9 cellular contexts compared by ENCODE assay signal in genomic region chr11:119380816-119381185, GRCh38. TPM values are rescaled to one million over a fixed set of nuclear protein-coding genes. Genes with fewer than 3 reads are reported as not detected.
DNase-seq lines count a peak whose midpoint lies in the region; ATAC-seq and TF ChIP-seq lines count a peak whose summit lies in the region.
"Had no signal": no experiment of that assay in that cellular context is flagged by ENCODE, and none has a peak within 500 bp of the region (broad histone marks: within the 10 kb centered on the region; RNA-seq: fewer than 3 reads in every experiment).

No MANE protein-coding gene starts in this region.

- TF ChIP-seq CTCF in MM.1S (IDR thresholded peaks at IDR 0.05; ENCODE audit: low read length): no peak
- no peak for TF ChIP-seq CTCF in endodermal cell (conservative IDR thresholded peaks at IDR 0.05)
- no peak for TF ChIP-seq CTCF in osteoblast (IDR thresholded peaks at IDR 0.05; ENCODE audit: extremely low read depth, low read depth, low read length)
- TF ChIP-seq CTCF in osteocyte (IDR thresholded peaks at IDR 0.05): no peak

- no peak for ATAC-seq in activated naive CD4-positive, alpha-beta T cell treated with anti-CD3 and anti-CD28 coated beads, Interleukin-2, amount 50 U/mL, for 72 hours

- intact Hi-C loops in CD4-positive, alpha-beta memory T cell (cut with micrococcal nuclease): loop anchor here (1.0 kb wide), 1 partner anchor 24 kb away; no protein-coding TSS in a partner anchor

- CTCF ChIA-PET in CD4-positive, alpha-beta memory T cell (lab: Charles Lee; ENCODE audit: partially characterized antibody): interaction anchor here (0.7 to 13.9 kb wide), 8 partner anchors 8 to 98 kb away, joined by 3 to 179 read pairs (median 5); no protein-coding TSS in a partner anchor

- no peaks in the 10 kb centered on the region for H3K36me3 ChIP-seq in CD4-positive, alpha-beta memory T cell (ENCODE audit: insufficient read depth, low read length)
- H3K36me3 ChIP-seq in MM.1S (replicated peaks; ENCODE audit: insufficient read depth, low read length): no peaks in the 10 kb centered on the region
- H3K36me3 ChIP-seq in endodermal cell (ENCODE audit: control insufficient read depth, insufficient read depth, low read length): peaks cover 5% of the 10 kb centered on the region
- no peaks in the 10 kb centered on the region for H3K36me3 ChIP-seq in osteoblast (ENCODE audit: insufficient read depth, low read length)

- no peak for DNase-seq in CD4-positive, alpha-beta memory T cell
- DNase-seq in MM.1S: no peak
- DNase-seq in endodermal cell: peak; percentile 80
- no peak for DNase-seq in osteoblast (ENCODE audit: insufficient read length, low spot score, missing footprints)
- DNase-seq in activated naive CD4-positive, alpha-beta T cell treated with anti-CD3 and anti-CD28 coated beads, Interleukin-2, amount 50 U/mL, for 72 hours (ENCODE audit: low spot score in 2 of 2): no peak
- DNase-seq in DMS153 treated with DMSO at 0.1 percent for 48 hours (lab: John Stamatoyannopoulos, UW; ENCODE audit: unreplicated experiment): no peak
- DNase-seq in osteocyte (ENCODE audit: extremely low spot score, unreplicated experiment): no peak
- DNase-seq in T1000 (lab: John Stamatoyannopoulos, UW): no peak

- no peaks in the 10 kb centered on the region for H3K9me2 ChIP-seq in MM.1S (replicated peaks; ENCODE audit: insufficient read depth, low read length)

- no peaks in the 10 kb centered on the region for H3F3A ChIP-seq in MM.1S (ENCODE audit: insufficient read depth, low read length)

- peak overlapping the region in 3 of 7 donors; percentile 75 to 87 (median 87) for H3K27ac Mint-ChIP-seq in CD4-positive, alpha-beta memory T cell
- H3K27ac Mint-ChIP-seq in endodermal cell (peak overlapping the region; percentile 24), osteocyte (ENCODE audit: unreplicated experiment) (no peak overlapping the region)
- no peak overlapping the region for H3K27ac Mint-ChIP-seq in activated naive CD4-positive, alpha-beta T cell treated with anti-CD3 and anti-CD28 coated beads, Interleukin-2, amount 50 U/mL, for 72 hours

- peaks cover 0 to 3% of the 10 kb centered on the region in 2 donors for H3K27me3 Mint-ChIP-seq in CD4-positive, alpha-beta memory T cell
- H3K27me3 Mint-ChIP-seq in endodermal cell (ENCODE audit: insufficient read depth) (no peaks in the 10 kb centered on the region), osteocyte (ENCODE audit: unreplicated experiment) (peaks cover 6% of the 10 kb centered on the region)

- H3K4me3 ChIP-seq in CD4-positive, alpha-beta memory T cell (ENCODE audit: low read length in 2 of 2): peak overlapping the region; percentile 77 to 86
- H3K4me3 ChIP-seq in MM.1S (ENCODE audit: low read length) (peak overlapping the region; percentile 70), endodermal cell (ENCODE audit: low read length) (peak overlapping the region; percentile 83), osteoblast (ENCODE audit: insufficient read depth, low read length) (peak overlapping the region; percentile 73)

- H4K20me1 ChIP-seq in MM.1S (ENCODE audit: insufficient read depth, low read length) (no peaks in the 10 kb centered on the region), osteoblast (ENCODE audit: insufficient read depth, low read length) (no peaks in the 10 kb centered on the region)

- WGBS in endodermal cell (ENCODE audit: insufficient coverage in 1 of 2, insufficient read length in 1 of 2), 2 experiments: 1% methylated on average over 10 of the region's 10 CpGs; no CpG with 5 or more reads in 1 of the 2 experiments

- H3K9ac ChIP-seq in MM.1S (ENCODE audit: low read length) (peak overlapping the region; percentile 52; the same call in 1 of the 2 replicates), endodermal cell (ENCODE audit: extremely low read depth, low read length, poor library complexity, severe bottlenecking) (peak overlapping the region; percentile 73)

- H3K9me3 Mint-ChIP-seq in CD4-positive, alpha-beta memory T cell: no peaks in the 10 kb centered on the region
- no peaks in the 10 kb centered on the region for H3K9me3 Mint-ChIP-seq in endodermal cell
- H3K9me3 Mint-ChIP-seq in activated naive CD4-positive, alpha-beta T cell treated with anti-CD3 and anti-CD28 coated beads, Interleukin-2, amount 50 U/mL, for 72 hours: no peaks in the 10 kb centered on the region
- no peaks in the 10 kb centered on the region for H3K9me3 Mint-ChIP-seq in osteocyte (ENCODE audit: unreplicated experiment)

- H3K9me3 ChIP-seq in CD4-positive, alpha-beta memory T cell (ENCODE audit: control insufficient read depth in 1 of 2, low read length in 2 of 2): no peaks in the 10 kb centered on the region
- H3K9me3 ChIP-seq in MM.1S (replicated peaks; ENCODE audit: insufficient read depth, low read length) (no peaks in the 10 kb centered on the region), endodermal cell (ENCODE audit: control insufficient read depth, low read length) (no peaks in the 10 kb centered on the region), osteoblast (ENCODE audit: low read depth, low read length) (no peaks in the 10 kb centered on the region)

- H3K36me3 Mint-ChIP-seq in CD4-positive, alpha-beta memory T cell: no peaks in the 10 kb centered on the region
- H3K36me3 Mint-ChIP-seq in endodermal cell (ENCODE audit: low read depth) (no peaks in the 10 kb centered on the region), osteocyte (ENCODE audit: unreplicated experiment) (no peaks in the 10 kb centered on the region)
- no peaks in the 10 kb centered on the region for H3K36me3 Mint-ChIP-seq in activated naive CD4-positive, alpha-beta T cell treated with anti-CD3 and anti-CD28 coated beads, Interleukin-2, amount 50 U/mL, for 72 hours

- H3K4me3 Mint-ChIP-seq in CD4-positive, alpha-beta memory T cell: no peak overlapping the region
- H3K4me3 Mint-ChIP-seq in endodermal cell (no peak overlapping the region), osteocyte (ENCODE audit: unreplicated experiment) (no peak overlapping the region)

- no peaks in the 10 kb centered on the region for H3K27me3 ChIP-seq in CD4-positive, alpha-beta memory T cell (ENCODE audit: insufficient read depth, low read length)
- H3K27me3 ChIP-seq in MM.1S (replicated peaks; ENCODE audit: insufficient read depth, low read length) (peaks cover 13% of the 10 kb centered on the region; the same call in 1 of the 2 replicates), endodermal cell (ENCODE audit: control insufficient read depth, insufficient read depth, low read length, poor library complexity, severe bottlenecking) (no peaks in the 10 kb centered on the region), osteoblast (ENCODE audit: insufficient read depth, low read length) (peaks cover 22% of the 10 kb centered on the region)

- POLR2A ChIA-PET in CD4-positive, alpha-beta memory T cell (lab: Charles Lee; ENCODE audit: partially characterized antibody): interaction anchor here (0.7 to 2.3 kb wide), 3 partner anchors 16 to 37 kb away, joined by 3 to 16 read pairs (median 3); no protein-coding TSS in a partner anchor

- peaks cover 17% of the 10 kb centered on the region for H3K4me1 ChIP-seq in CD4-positive, alpha-beta memory T cell (ENCODE audit: insufficient read depth, low read length)
- peaks cover 25% of the 10 kb centered on the region for H3K4me1 ChIP-seq in MM.1S (ENCODE audit: low read length)
- H3K4me1 ChIP-seq in endodermal cell (ENCODE audit: control insufficient read depth, insufficient read depth, low read length): peaks cover 33% of the 10 kb centered on the region
- peaks cover 24% of the 10 kb centered on the region for H3K4me1 ChIP-seq in osteoblast (ENCODE audit: insufficient read depth, low read length)

- H3K27ac ChIP-seq in CD4-positive, alpha-beta memory T cell (ENCODE audit: low read depth, low read length): peak overlapping the region; percentile 37
- H3K27ac ChIP-seq in MM.1S (ENCODE audit: low read length): no peak overlapping the region
- H3K27ac ChIP-seq in endodermal cell (ENCODE audit: low read depth, low read length): no peak overlapping the region
- peak overlapping the region; percentile 57 for H3K27ac ChIP-seq in osteoblast (ENCODE audit: low read depth, low read length)

- H3K79me2 ChIP-seq in MM.1S (ENCODE audit: low read length) (no peaks in the 10 kb centered on the region), osteoblast (ENCODE audit: insufficient read depth, low read length) (no peaks in the 10 kb centered on the region)

- H3K4me1 Mint-ChIP-seq in CD4-positive, alpha-beta memory T cell: peaks cover 0 to 9% (median 6%) of the 10 kb centered on the region in 4 donors
- H3K4me1 Mint-ChIP-seq in endodermal cell (peaks cover 39% of the 10 kb centered on the region), osteocyte (ENCODE audit: unreplicated experiment) (peaks cover 8% of the 10 kb centered on the region)

- H2AFZ ChIP-seq in MM.1S (ENCODE audit: low read length) (peak overlapping the region; percentile 80), osteoblast (ENCODE audit: low read length) (peak overlapping the region; percentile 88)

- H3K4me2 ChIP-seq in MM.1S (ENCODE audit: low read depth, low read length): peak overlapping the region; percentile 93
- peak overlapping the region; percentile 87 for H3K4me2 ChIP-seq in osteoblast (ENCODE audit: insufficient read depth, low read length)

RNA-seq across cellular contexts. Expression of gene USP2, which starts 0.7 kb away (rescaled TPM):
- total RNA-seq in CD4-positive, alpha-beta memory T cell: under 1 TPM; 0.17 to 0.22 TPM
- under 1 TPM in 1 of 2 donors, not detected in 1; 0.21 TPM for polyA plus RNA-seq in CD4-positive, alpha-beta memory T cell
- 10 to 100 TPM; 17.8 to 21.1 TPM for total RNA-seq in endodermal cell
- 5.7 TPM for polyA plus RNA-seq in endodermal cell (2013, experiment 1 of 2)
- polyA plus RNA-seq in endodermal cell (2013, experiment 2 of 2): 7.9 TPM
- total RNA-seq in osteoblast: 0.29 and 0.36 TPM in 2 replicates
- total RNA-seq in activated naive CD4-positive, alpha-beta T cell treated with anti-CD3 and anti-CD28 coated beads, Interleukin-2, amount 50 U/mL, for 72 hours: 1 to 10 TPM in 1 of 2 donors, under 1 TPM in 1; 0.66 to 1.3 TPM
- total RNA-seq in osteocyte: 0.11 and 0.24 TPM in 2 replicates

RNA-seq across cellular contexts. Expression of gene MFRP, which starts 34.3 kb away (rescaled TPM):
- not detected for total RNA-seq in CD4-positive, alpha-beta memory T cell
- polyA plus RNA-seq in CD4-positive, alpha-beta memory T cell: not detected
- not detected for total RNA-seq in endodermal cell
- not detected for polyA plus RNA-seq in endodermal cell (2013, experiment 1 of 2)
- not detected for polyA plus RNA-seq in endodermal cell (2013, experiment 2 of 2)
- total RNA-seq in osteoblast: not detected in 2 replicates
- total RNA-seq in activated naive CD4-positive, alpha-beta T cell treated with anti-CD3 and anti-CD28 coated beads, Interleukin-2, amount 50 U/mL, for 72 hours: not detected
- total RNA-seq in osteocyte: not detected in 2 replicates
- total RNA-seq: subcutaneous adipose tissue had no signal

RNA-seq across cellular contexts. Expression of gene C1QTNF5, which starts 40.1 kb away (rescaled TPM):
- total RNA-seq in CD4-positive, alpha-beta memory T cell: not detected
- not detected for polyA plus RNA-seq in CD4-positive, alpha-beta memory T cell
- total RNA-seq in endodermal cell (under 1 TPM; 0.62 to 0.66 TPM), osteoblast (35.9 and 41.3 TPM in 2 replicates), osteocyte (8.4 and 9.3 TPM in 2 replicates)
- polyA plus RNA-seq in endodermal cell (2013, experiment 1 of 2): 5.5 TPM
- 4.8 TPM for polyA plus RNA-seq in endodermal cell (2013, experiment 2 of 2)
- total RNA-seq in activated naive CD4-positive, alpha-beta T cell treated with anti-CD3 and anti-CD28 coated beads, Interleukin-2, amount 50 U/mL, for 72 hours: not detected

RNA-seq across cellular contexts. Expression of gene THY1, which starts 42.2 kb away (rescaled TPM):
- not detected for total RNA-seq in CD4-positive, alpha-beta memory T cell
- polyA plus RNA-seq in CD4-positive, alpha-beta memory T cell: not detected
- total RNA-seq in endodermal cell (10 to 100 TPM; 19.3 to 36.1 TPM), osteoblast (308 and 400 TPM in 2 replicates), osteocyte (11.3 and 14.0 TPM in 2 replicates)
- 56.3 TPM for polyA plus RNA-seq in endodermal cell (2013, experiment 1 of 2)
- 53.9 TPM for polyA plus RNA-seq in endodermal cell (2013, experiment 2 of 2)
- total RNA-seq in activated naive CD4-positive, alpha-beta T cell treated with anti-CD3 and anti-CD28 coated beads, Interleukin-2, amount 50 U/mL, for 72 hours: not detected

RNA-seq across cellular contexts. Expression of gene RNF26, which starts 46.5 kb away (rescaled TPM):
- 10 to 100 TPM; 17.5 to 18.3 TPM for total RNA-seq in CD4-positive, alpha-beta memory T cell
- polyA plus RNA-seq in CD4-positive, alpha-beta memory T cell: 10 to 100 TPM; 33.1 to 50.8 TPM
- total RNA-seq in endodermal cell (10 to 100 TPM; 51.8 to 76.3 TPM), osteoblast (4.0 and 5.0 TPM in 2 replicates), osteocyte (28.9 and 30.2 TPM in 2 replicates)
- polyA plus RNA-seq in endodermal cell (2013, experiment 1 of 2): 65.6 TPM
- 64.4 TPM for polyA plus RNA-seq in endodermal cell (2013, experiment 2 of 2)
- 10 to 100 TPM; 37.6 to 38.8 TPM for total RNA-seq in activated naive CD4-positive, alpha-beta T cell treated with anti-CD3 and anti-CD28 coated beads, Interleukin-2, amount 50 U/mL, for 72 hours

Comparison
In these comparisons a context has a peak if more than half of its experiments do, and no peak if none do; other contexts are left out.
1. H3K27ac ChIP-seq: peak in CD4-positive, alpha-beta memory T cell (single experiment) and osteoblast (single experiment); none in MM.1S (single experiment) and endodermal cell (single experiment).
2. RNA of gene USP2, which starts 0.7 kb away (total RNA-seq): 17.8 to 21.1 TPM in endodermal cell; 0.66 to 1.3 TPM in activated naive CD4-positive, alpha-beta T cell treated with anti-CD3 and anti-CD28 coated beads, Interleukin-2, amount 50 U/mL, for 72 hours, 0.29 to 0.36 TPM in osteoblast, 0.17 to 0.22 TPM in CD4-positive, alpha-beta memory T cell and 0.11 to 0.24 TPM in osteocyte; every median in the first group is over 4 times any median in the second.
3. Peak in every context shown above with its lines, with median percentiles within 50 percentile points of each other: H3K4me3 ChIP-seq.